1 cellular context compared by ENCODE assay signal in genomic region chr2:42974697-42975357, GRCh38.
TF ChIP-seq lines count a peak whose summit lies in the region.

No MANE protein-coding gene starts in this region.

TF ChIP-seq in HepG2, 621 proteins besides CTCF, POLR2A, EP300 and RAD21 (continued from another document and continues in another):
- TF ChIP-seq RNF219 (CRISPR knock-in tag; IDR thresholded peaks at IDR 0.05) (0 out of 2 replicates have a peak, but pooled peaks have one; percentile 36), ZSCAN22 (CRISPR knock-in tag; IDR thresholded peaks at IDR 0.05) (peak; percentile 48), KDM3A (CRISPR knock-in tag; IDR thresholded peaks at IDR 0.05; ENCODE audit: low read depth) (peak; percentile 98), THRA (CRISPR knock-in tag; IDR thresholded peaks at IDR 0.05; ENCODE audit: borderline replicate concordance) (peak; percentile 85), ZNF513 (CRISPR knock-in tag; conservative IDR thresholded peaks at IDR 0.05) (0 out of 2 replicates have a peak, but pooled peaks have one; percentile 24), ZNF558 (CRISPR knock-in tag; IDR thresholded peaks at IDR 0.05; ENCODE audit: borderline replicate concordance) (peak; percentile 69; the same call in 1 of the 2 replicates), ZNF33A (CRISPR knock-in tag; IDR thresholded peaks at IDR 0.05; ENCODE audit: borderline replicate concordance) (peak; percentile 56; the same call in 1 of the 2 replicates), RBM22 (optimal IDR thresholded peaks at IDR 0.05; ENCODE audit: low read length) (no peak), MIER3 (CRISPR knock-in tag; IDR thresholded peaks at IDR 0.05; ENCODE audit: borderline replicate concordance) (peak; percentile 94; the same call in 1 of the 2 replicates), U2AF2 (IDR thresholded peaks at IDR 0.05; ENCODE audit: low read depth, low read length) (no peak), ZNF121 (CRISPR knock-in tag; IDR thresholded peaks at IDR 0.05) (peak; percentile 94), PCBP1 (IDR thresholded peaks at IDR 0.05; ENCODE audit: borderline replicate concordance, low read depth, low read length) (no peak), THAP11 (CRISPR knock-in tag; IDR thresholded peaks at IDR 0.05) (peak; percentile 82), TAF15 (IDR thresholded peaks at IDR 0.05; ENCODE audit: low read depth, low read length, poor library complexity, severe bottlenecking) (peak; percentile 98), HNRNPLL (IDR thresholded peaks at IDR 0.05; ENCODE audit: low read depth, low read length, poor library complexity, severe bottlenecking) (peak; percentile 68), ZNF460 (CRISPR knock-in tag; IDR thresholded peaks at IDR 0.05; ENCODE audit: borderline replicate concordance) (peak; percentile 60; the same call in 1 of the 2 replicates), PAF1 (CRISPR knock-in tag; IDR thresholded peaks at IDR 0.05) (no peak), SMAD9 (CRISPR knock-in tag; IDR thresholded peaks at IDR 0.05) (0 out of 2 replicates have a peak, but pooled peaks have one; percentile 22), ZNF335 (CRISPR knock-in tag; IDR thresholded peaks at IDR 0.05) (peak; percentile 52; the same call in 1 of the 2 replicates), ZNF839 (CRISPR knock-in tag; IDR thresholded peaks at IDR 0.05; ENCODE audit: borderline replicate concordance) (0 out of 2 replicates have a peak, but pooled peaks have one; percentile 60), HMGA1 (CRISPR knock-in tag; conservative IDR thresholded peaks at IDR 0.05) (no peak), ZNF281 (CRISPR knock-in tag; IDR thresholded peaks at IDR 0.05; ENCODE audit: borderline replicate concordance) (peak; percentile 95), ARHGAP35 (CRISPR knock-in tag; IDR thresholded peaks at IDR 0.05; ENCODE audit: borderline replicate concordance) (no peak; the same call in 1 of the 2 replicates), PRMT3 (CRISPR knock-in tag; IDR thresholded peaks at IDR 0.05; ENCODE audit: borderline replicate concordance, low read depth) (peak; percentile 56; the same call in 1 of the 2 replicates), JUN (CRISPR knock-in tag; IDR thresholded peaks at IDR 0.05) (peak; percentile 99), TRAFD1 (CRISPR knock-in tag; IDR thresholded peaks at IDR 0.05; ENCODE audit: borderline replicate concordance) (no peak), HOXD1 (CRISPR knock-in tag; IDR thresholded peaks at IDR 0.05) (peak; percentile 86; the same call in 1 of the 2 replicates), HNRNPK (IDR thresholded peaks at IDR 0.05; ENCODE audit: low read depth, low read length, poor library complexity, severe bottlenecking) (peak; percentile 89), ZNF747 (CRISPR knock-in tag; IDR thresholded peaks at IDR 0.05; ENCODE audit: borderline replicate concordance) (peak; percentile 24; the same call in 1 of the 2 replicates), ZNF337 (CRISPR knock-in tag; IDR thresholded peaks at IDR 0.05; ENCODE audit: borderline replicate concordance, low read depth) (peak; percentile 90; the same call in 1 of the 2 replicates), HDAC2 (CRISPR knock-in tag; IDR thresholded peaks at IDR 0.05) (peak; percentile 94), STAT6 (CRISPR knock-in tag; IDR thresholded peaks at IDR 0.05; ENCODE audit: borderline replicate concordance) (peak; percentile 54; the same call in 1 of the 2 replicates), SAP130 (CRISPR knock-in tag; IDR thresholded peaks at IDR 0.05; ENCODE audit: low read depth) (peak; percentile 76), ASH2L (IDR thresholded peaks at IDR 0.05; ENCODE audit: insufficient read length, low read depth, low read length) (peak; percentile 94), ZSCAN5A (CRISPR knock-in tag; IDR thresholded peaks at IDR 0.05; ENCODE audit: borderline replicate concordance) (no peak; the same call in 1 of the 2 replicates), NFYB (CRISPR knock-in tag; IDR thresholded peaks at IDR 0.05) (peak; percentile 9; the same call in 1 of the 2 replicates), ZNF644 (CRISPR knock-in tag; IDR thresholded peaks at IDR 0.05; ENCODE audit: low read depth) (peak; percentile 73; the same call in 1 of the 2 replicates), ZNF724P (CRISPR knock-in tag; IDR thresholded peaks at IDR 0.05; ENCODE audit: borderline replicate concordance) (no peak), ZNF230 (CRISPR knock-in tag; IDR thresholded peaks at IDR 0.05) (peak; percentile 82; the same call in 1 of the 2 replicates), DMTF1 (CRISPR knock-in tag; IDR thresholded peaks at IDR 0.05) (no peak), USF2 (IDR thresholded peaks at IDR 0.05; ENCODE audit: low read depth, low read length) (no peak; the same call in 1 of the 2 replicates), USF2 (CRISPR knock-in tag; IDR thresholded peaks at IDR 0.05; ENCODE audit: borderline replicate concordance) (no peak), ZFP90 (CRISPR knock-in tag; IDR thresholded peaks at IDR 0.05; ENCODE audit: borderline replicate concordance) (peak; percentile 97)
